19 cellular contexts compared by ENCODE assay signal in genomic region chr6:81785340-81785739, GRCh38. TPM values are rescaled to one million over a fixed set of nuclear protein-coding genes. Genes with fewer than 3 reads are reported as not detected.
DNase-seq lines count a peak whose midpoint lies in the region; ATAC-seq and TF ChIP-seq lines count a peak whose summit lies in the region.
"Had no signal": no experiment of that assay in that cellular context is flagged by ENCODE, and none has a peak within 500 bp of the region (broad histone marks: within the 10 kb centered on the region; RNA-seq: fewer than 3 reads in every experiment).

No MANE protein-coding gene starts in this region.

- intact Hi-C loops in mammary epithelial cell (cut with micrococcal nuclease): no loop called here
- intact Hi-C loops in breast epithelium (cut with DNase I; ENCODE audit: low total_unique reads): no loop called here
- intact Hi-C loops in uterus (cut with DNase I; ENCODE audit: low total_unique reads): no loop called here

- TF ChIP-seq POLR2A in breast epithelium (IDR thresholded peaks at IDR 0.05) (no peak), uterus (IDR thresholded peaks at IDR 0.05) (no peak)

- no peaks in the 10 kb centered on the region for H3K79me2 ChIP-seq in mammary epithelial cell (ENCODE audit: insufficient read depth, low read length)

- H3K9me3 ChIP-seq in mammary epithelial cell (replicated peaks; ENCODE audit: insufficient read depth, low read length) (no peaks in the 10 kb centered on the region), breast epithelium (no peaks in the 10 kb centered on the region), uterus (no peaks in the 10 kb centered on the region)
- H3K9me3 ChIP-seq: BLaER1 had no signal

- ATAC-seq in foreskin keratinocyte (peak; percentile 35), HG03521 (IDR thresholded peaks at IDR 0.05; ENCODE audit: unreplicated experiment) (no peak), GM18502 (IDR thresholded peaks at IDR 0.05; ENCODE audit: poor library complexity, unreplicated experiment) (no peak), GM18858 (IDR thresholded peaks at IDR 0.05; ENCODE audit: unreplicated experiment) (no peak)
- ATAC-seq: SK-N-SH treated with all-trans-retinoic acid at 6 μM for 48 hours had no signal

- H3K27me3 ChIP-seq in mammary epithelial cell (ENCODE audit: insufficient read depth, low read length): no peaks in the 10 kb centered on the region
- H3K27me3 ChIP-seq in breast epithelium: no peaks in the 10 kb centered on the region
- H3K27me3 ChIP-seq in foreskin keratinocyte: no peaks in the 10 kb centered on the region
- no peaks in the 10 kb centered on the region for H3K27me3 ChIP-seq in uterus
- H3K27me3 ChIP-seq: BLaER1 had no signal

- BruUV-seq in mammary epithelial cell (replicated peaks; lab: Mats Ljungman, UMichigan): no TSS peak

- no peak for TF ChIP-seq CTCF in mammary epithelial cell (conservative IDR thresholded peaks at IDR 0.05 in 1 of 2, IDR thresholded peaks at IDR 0.05 in 1 of 2; ENCODE audit: extremely low read depth in 1 of 2, insufficient read depth in 1 of 2, low read depth in 1 of 2, low read length in 2 of 2)
- no peak for TF ChIP-seq CTCF in breast epithelium (IDR thresholded peaks at IDR 0.05)
- no peak for TF ChIP-seq CTCF in foreskin keratinocyte (conservative IDR thresholded peaks at IDR 0.05)
- no peak for TF ChIP-seq CTCF in uterus (IDR thresholded peaks at IDR 0.05)

- WGBS in mammary epithelial cell (ENCODE audit: low coverage, missing lambda C conversion rate): 64% methylated on average over 3 of the region's 3 CpGs

- CTCF ChIA-PET in mammary epithelial cell (lab: Charles Lee; ENCODE audit: low non-redundant PET): no interaction called here

- H2AFZ ChIP-seq in mammary epithelial cell (ENCODE audit: low read depth, low read length): no peak overlapping the region

- no peaks in the 10 kb centered on the region for H3K36me3 ChIP-seq in mammary epithelial cell (ENCODE audit: insufficient read depth, low read length)
- no peaks in the 10 kb centered on the region for H3K36me3 ChIP-seq in breast epithelium
- H3K36me3 ChIP-seq in uterus: no peaks in the 10 kb centered on the region
- H3K36me3 ChIP-seq: BLaER1 had no signal

- peaks cover 3% of the 10 kb centered on the region for H3K4me1 ChIP-seq in mammary epithelial cell (ENCODE audit: insufficient read depth, low read length)
- no peaks in the 10 kb centered on the region for H3K4me1 ChIP-seq in breast epithelium
- H3K4me1 ChIP-seq in foreskin keratinocyte: peaks cover 4% of the 10 kb centered on the region
- no peaks in the 10 kb centered on the region for H3K4me1 ChIP-seq in uterus
- H3K4me1 ChIP-seq: BLaER1 had no signal

- H3K9ac ChIP-seq in mammary epithelial cell (ENCODE audit: insufficient read depth, low read length): no peak overlapping the region
- H3K9ac ChIP-seq: BLaER1 had no signal

- H3K4me2 ChIP-seq in mammary epithelial cell (ENCODE audit: insufficient read depth, low read depth, low read length): no peak overlapping the region
- H3K4me2 ChIP-seq: BLaER1 had no signal

- dilution Hi-C loops in mammary epithelial cell (cut with HindIII; ENCODE audit: low sequenced_read_pairs): no loop called here

- DNase-seq in mammary epithelial cell (peak; percentile 51), breast epithelium (ENCODE audit: low spot score in 2 of 2) (no peak), NCI-H774 (lab: John Stamatoyannopoulos, UW) (peak; percentile 59), foreskin keratinocyte (no peak), uterus (no peak)
- DNase-seq: CD8-positive, alpha-beta memory T cell; EL; Karpas-422; MM.1S; NCI-H1092 treated with DMSO at 0.1 percent for 48 hours; NCI-H2081 treated with DMSO at 0.1 percent for 48 hours; NCI-H226; NCI-H82; SHP77 treated with DMSO at 0.1 percent for 48 hours had no signal

- H4K20me1 ChIP-seq in mammary epithelial cell (ENCODE audit: insufficient read depth, low read length): no peaks in the 10 kb centered on the region
- H4K20me1 ChIP-seq: BLaER1 had no signal

- H3K27ac ChIP-seq in mammary epithelial cell (ENCODE audit: insufficient read depth, low read depth, low read length): no peak overlapping the region
- no peak overlapping the region for H3K27ac ChIP-seq in breast epithelium
- no peak overlapping the region for H3K27ac ChIP-seq in foreskin keratinocyte
- no peak overlapping the region for H3K27ac ChIP-seq in uterus
- H3K27ac ChIP-seq: BLaER1 had no signal

- in situ Hi-C loops in mammary epithelial cell (cut with MboI; ENCODE audit: low sequenced_read_pairs in 2 of 2): no loop called here

- H3K4me3 ChIP-seq in mammary epithelial cell (replicated peaks in 1 of 3; ENCODE audit: insufficient read depth in 1 of 3, low read depth in 2 of 3, low read length in 3 of 3) (no peak overlapping the region), breast epithelium (no peak overlapping the region), uterus (no peak overlapping the region)
- H3K4me3 ChIP-seq: BLaER1 had no signal

RNA-seq across cellular contexts. Expression of gene TENT5A, which starts 32.9 kb away (rescaled TPM):
- total RNA-seq in mammary epithelial cell (1 to 10 TPM; 2.6 to 4.7 TPM), breast epithelium (10 to 100 TPM; 24.3 to 42.4 (median 25.9) TPM), foreskin keratinocyte (3.1 and 3.5 TPM in 2 replicates), uterus (10 to 100 TPM in 3 of 4 donors, 1 to 10 TPM in 1; 7.9 to 74.9 (median 23.3) TPM)
- polyA plus RNA-seq in mammary epithelial cell (1.8 TPM), foreskin keratinocyte (0.74 and 1.0 TPM in 2 replicates)
- polyA minus RNA-seq in mammary epithelial cell: 1.1 TPM

Comparison
In these comparisons a context has a peak if more than half of its experiments do, and no peak if none do; other contexts are left out.
1. DNase-seq: peak in mammary epithelial cell (single experiment) and NCI-H774 (single experiment); none in breast epithelium (0 of 2), foreskin keratinocyte (0 of 2) and uterus (0 of 2).